ENCODE assay signal across 22 cellular contexts in genomic region chr21:33099131-33099530, GRCh38. TPM values are rescaled to one million over a fixed set of nuclear protein-coding genes. Genes with fewer than 3 reads are reported as not detected.
A peak's percentile ranks its signal among the peaks of the same experiment; 100 is the strongest.
DNase-seq lines count a peak whose midpoint lies in the region; ATAC-seq and TF ChIP-seq lines count a peak whose summit lies in the region.
"Had no signal": no experiment of that assay in that cellular context is flagged by ENCODE, and none has a peak within 500 bp of the region (broad histone marks: within the 10 kb centered on the region; RNA-seq: fewer than 3 reads in every experiment).

No MANE protein-coding gene starts in this region.

- TF ChIP-seq CTCF in NB4 (IDR thresholded peaks at IDR 0.05; ENCODE audit: low read depth, low read length) (no peak), coronary artery (IDR thresholded peaks at IDR 0.05) (no peak)

- ATAC-seq in sciatic nerve = no peak
- ATAC-seq: A549; CD8-positive, alpha-beta T cell; GM12878; GM23338 had no signal

- no peak overlapping the region for H3K27ac ChIP-seq in coronary artery
- H3K27ac ChIP-seq: A549, C4-2B had no signal

- H3K4me3 ChIP-seq in NB4 (ENCODE audit: low read depth, low read length) = no peak overlapping the region
- no peak overlapping the region for H3K4me3 ChIP-seq in coronary artery
- H3K4me3 ChIP-seq: A549, GM12878, GM23338, HAP-1 had no signal

- no peak for TF ChIP-seq POLR2A in NB4 (IDR thresholded peaks at IDR 0.05; ENCODE audit: extremely low read depth, insufficient read length)

- intact Hi-C loops in sciatic nerve (cut with DNase I) = no loop called here

- DNase-seq in activated effector memory CD4-positive, alpha-beta T cell treated with anti-CD3 and anti-CD28 coated beads, Interleukin-2, amount 50 U/mL, for 16 hours = peak; percentile 21
- DNase-seq in activated effector memory CD4-positive, alpha-beta T cell treated with Interleukin-2 at 50 U/mL for 16 hours = no peak
- DNase-seq in NB4 (ENCODE audit: low read depth) (peak; percentile 31), coronary artery (ENCODE audit: low spot score) (peak; percentile 22), NCI-H1092 (lab: John Stamatoyannopoulos, UW) (no peak), NCI-H1417 treated with DMSO at 0.1 percent for 48 hours (lab: John Stamatoyannopoulos, UW) (no peak), sciatic nerve (ENCODE audit: low spot score) (no peak)
- DNase-seq: 8988T; ACHN; AML-193; BE2C; Caco-2; CD4-positive, CD25-positive, alpha-beta regulatory T cell; CD8-positive, alpha-beta T cell; DMS153; DND-41; HFFc6 had no signal

RNA-seq across cellular contexts. Expression of gene OLIG1, which starts 29.2 kb away (rescaled TPM):
- total RNA-seq in sciatic nerve = 0.53 TPM
- total RNA-seq: Caco-2; CD4-positive, CD25-positive, alpha-beta regulatory T cell; CD8-positive, alpha-beta T cell; GM12878; HFFc6 had no signal

Comparison
In these comparisons a context has a peak if more than half of its experiments do, and no peak if none do; other contexts are left out.
1. DNase-seq: peak in activated effector memory CD4-positive, alpha-beta T cell treated with anti-CD3 and anti-CD28 coated beads, Interleukin-2, amount 50 U/mL, for 16 hours (single experiment), NB4 (single experiment) and coronary artery (single experiment); none in activated effector memory CD4-positive, alpha-beta T cell treated with Interleukin-2 at 50 U/mL for 16 hours (single experiment), NCI-H1092 (single experiment), NCI-H1417 treated with DMSO at 0.1 percent for 48 hours (single experiment) and sciatic nerve (single experiment).